1 cellular context compared by ENCODE assay signal in the genomic region with DNA sequence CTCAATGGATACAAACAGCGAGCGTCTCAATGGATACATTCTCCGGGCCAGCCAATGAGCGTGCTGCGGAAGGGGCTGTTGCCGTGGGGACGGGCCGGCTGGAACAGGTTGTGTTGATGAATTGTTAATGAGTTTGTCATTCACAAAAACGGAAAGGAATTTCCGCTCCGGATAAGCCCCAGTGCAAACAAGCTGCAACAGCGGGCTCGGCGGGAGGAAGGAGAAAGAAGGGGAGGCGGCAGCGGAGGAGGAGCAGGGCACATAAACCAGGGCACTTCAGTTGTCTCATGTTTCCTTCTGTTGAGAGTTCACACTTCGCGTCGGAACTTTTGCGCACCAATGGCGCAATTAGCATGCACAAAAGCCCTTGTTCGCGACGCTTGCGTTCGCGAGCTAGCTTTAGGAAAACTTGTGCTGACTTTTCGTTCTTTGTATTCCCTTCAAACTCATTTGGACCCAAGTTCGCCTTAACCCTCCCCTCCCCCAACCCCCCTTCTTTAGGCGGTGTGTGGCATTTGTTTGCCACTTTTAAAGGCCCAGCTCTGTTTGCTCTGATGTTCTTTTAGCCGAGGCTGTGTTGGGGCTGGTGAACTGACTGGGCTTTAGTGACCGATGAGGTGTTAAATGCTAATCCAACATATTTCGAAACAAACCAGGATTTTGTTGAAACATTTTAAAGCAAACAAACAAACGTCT.
TF ChIP-seq lines count a peak whose summit lies in the region.

A gene with protein sequence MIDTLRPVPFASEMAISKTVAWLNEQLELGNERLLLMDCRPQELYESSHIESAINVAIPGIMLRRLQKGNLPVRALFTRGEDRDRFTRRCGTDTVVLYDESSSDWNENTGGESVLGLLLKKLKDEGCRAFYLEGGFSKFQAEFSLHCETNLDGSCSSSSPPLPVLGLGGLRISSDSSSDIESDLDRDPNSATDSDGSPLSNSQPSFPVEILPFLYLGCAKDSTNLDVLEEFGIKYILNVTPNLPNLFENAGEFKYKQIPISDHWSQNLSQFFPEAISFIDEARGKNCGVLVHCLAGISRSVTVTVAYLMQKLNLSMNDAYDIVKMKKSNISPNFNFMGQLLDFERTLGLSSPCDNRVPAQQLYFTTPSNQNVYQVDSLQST (minus strand): TSS at position 10 of the 696 bp plus-strand sequence. CDS start 462 bp downstream, outside the sequence.

TF ChIP-seq in HEK293, 187 proteins besides CTCF, POLR2A, EP300 and RAD21 (continued from another document and continues in another):
- TF ChIP-seq, protein P1, sequence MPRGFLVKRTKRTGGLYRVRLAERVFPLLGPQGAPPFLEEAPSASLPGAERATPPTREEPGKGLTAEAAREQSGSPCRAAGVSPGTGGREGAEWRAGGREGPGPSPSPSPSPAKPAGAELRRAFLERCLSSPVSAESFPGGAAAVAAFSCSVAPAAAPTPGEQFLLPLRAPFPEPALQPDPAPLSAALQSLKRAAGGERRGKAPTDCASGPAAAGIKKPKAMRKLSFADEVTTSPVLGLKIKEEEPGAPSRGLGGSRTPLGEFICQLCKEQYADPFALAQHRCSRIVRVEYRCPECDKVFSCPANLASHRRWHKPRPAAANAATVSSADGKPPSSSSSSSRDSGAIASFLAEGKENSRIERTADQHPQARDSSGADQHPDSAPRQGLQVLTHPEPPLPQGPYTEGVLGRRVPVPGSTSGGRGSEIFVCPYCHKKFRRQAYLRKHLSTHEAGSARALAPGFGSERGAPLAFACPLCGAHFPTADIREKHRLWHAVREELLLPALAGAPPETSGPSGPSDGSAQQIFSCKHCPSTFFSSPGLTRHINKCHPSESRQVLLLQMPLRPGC (tag by site-specific recombination; IDR thresholded peaks at IDR 0.05): peak; percentile 96
- TF ChIP-seq MZF1 (tag by site-specific recombination; IDR thresholded peaks at IDR 0.05; ENCODE audit: borderline replicate concordance) (peak; percentile 88), ZNF670 (tag by site-specific recombination; IDR thresholded peaks at IDR 0.05; ENCODE audit: low read depth) (no peak), REPIN1 (tag by site-specific recombination; IDR thresholded peaks at IDR 0.05; ENCODE audit: low read depth) (peak; percentile 90), HOXA7 (CRISPR knock-in tag; IDR thresholded peaks at IDR 0.05; ENCODE audit: borderline replicate concordance) (no peak), ZNF561 (tag by site-specific recombination; IDR thresholded peaks at IDR 0.05; ENCODE audit: borderline replicate concordance) (peak; percentile 80), ZNF777 (tag by site-specific recombination; IDR thresholded peaks at IDR 0.05; ENCODE audit: borderline replicate concordance) (no peak), ZNF707 (tag by site-specific recombination; IDR thresholded peaks at IDR 0.05) (no peak), ZNF174 (tag by site-specific recombination; IDR thresholded peaks at IDR 0.05) (no peak), TRIM28 (IDR thresholded peaks at IDR 0.05; ENCODE audit: borderline replicate concordance, low read length) (peak; percentile 99), ZNF221 (tag by site-specific recombination; IDR thresholded peaks at IDR 0.05; ENCODE audit: borderline replicate concordance) (no peak), ZNF776 (tag by site-specific recombination; IDR thresholded peaks at IDR 0.05; ENCODE audit: borderline replicate concordance) (no peak), ZNF132 (tag by site-specific recombination; IDR thresholded peaks at IDR 0.05; ENCODE audit: borderline replicate concordance) (no peak), ZBTB48 (tag by site-specific recombination; IDR thresholded peaks at IDR 0.05) (0 out of 2 replicates have a peak, but pooled peaks have one; percentile 24), WT1 (tag by site-specific recombination; IDR thresholded peaks at IDR 0.05) (peak; percentile 98), BCL11A (tag by site-specific recombination; IDR thresholded peaks at IDR 0.05; ENCODE audit: low read depth) (peak; percentile 81; the same call in 1 of the 2 replicates), ZBTB7A (tag by site-specific recombination; IDR thresholded peaks at IDR 0.05; ENCODE audit: low read depth) (no peak), ZNF426 (tag by site-specific recombination; IDR thresholded peaks at IDR 0.05) (no peak), ZNF266 (tag by site-specific recombination; IDR thresholded peaks at IDR 0.05; ENCODE audit: low read depth) (no peak), ZNF354C (tag by site-specific recombination; IDR thresholded peaks at IDR 0.05; ENCODE audit: borderline replicate concordance, low read depth) (no peak)
- TF ChIP-seq, protein P2, sequence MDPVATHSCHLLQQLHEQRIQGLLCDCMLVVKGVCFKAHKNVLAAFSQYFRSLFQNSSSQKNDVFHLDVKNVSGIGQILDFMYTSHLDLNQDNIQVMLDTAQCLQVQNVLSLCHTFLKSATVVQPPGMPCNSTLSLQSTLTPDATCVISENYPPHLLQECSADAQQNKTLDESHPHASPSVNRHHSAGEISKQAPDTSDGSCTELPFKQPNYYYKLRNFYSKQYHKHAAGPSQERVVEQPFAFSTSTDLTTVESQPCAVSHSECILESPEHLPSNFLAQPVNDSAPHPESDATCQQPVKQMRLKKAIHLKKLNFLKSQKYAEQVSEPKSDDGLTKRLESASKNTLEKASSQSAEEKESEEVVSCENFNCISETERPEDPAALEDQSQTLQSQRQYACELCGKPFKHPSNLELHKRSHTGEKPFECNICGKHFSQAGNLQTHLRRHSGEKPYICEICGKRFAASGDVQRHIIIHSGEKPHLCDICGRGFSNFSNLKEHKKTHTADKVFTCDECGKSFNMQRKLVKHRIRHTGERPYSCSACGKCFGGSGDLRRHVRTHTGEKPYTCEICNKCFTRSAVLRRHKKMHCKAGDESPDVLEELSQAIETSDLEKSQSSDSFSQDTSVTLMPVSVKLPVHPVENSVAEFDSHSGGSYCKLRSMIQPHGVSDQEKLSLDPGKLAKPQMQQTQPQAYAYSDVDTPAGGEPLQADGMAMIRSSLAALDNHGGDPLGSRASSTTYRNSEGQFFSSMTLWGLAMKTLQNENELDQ (tag by site-specific recombination; IDR thresholded peaks at IDR 0.05; ENCODE audit: low read depth): no peak
- TF ChIP-seq, protein P3, sequence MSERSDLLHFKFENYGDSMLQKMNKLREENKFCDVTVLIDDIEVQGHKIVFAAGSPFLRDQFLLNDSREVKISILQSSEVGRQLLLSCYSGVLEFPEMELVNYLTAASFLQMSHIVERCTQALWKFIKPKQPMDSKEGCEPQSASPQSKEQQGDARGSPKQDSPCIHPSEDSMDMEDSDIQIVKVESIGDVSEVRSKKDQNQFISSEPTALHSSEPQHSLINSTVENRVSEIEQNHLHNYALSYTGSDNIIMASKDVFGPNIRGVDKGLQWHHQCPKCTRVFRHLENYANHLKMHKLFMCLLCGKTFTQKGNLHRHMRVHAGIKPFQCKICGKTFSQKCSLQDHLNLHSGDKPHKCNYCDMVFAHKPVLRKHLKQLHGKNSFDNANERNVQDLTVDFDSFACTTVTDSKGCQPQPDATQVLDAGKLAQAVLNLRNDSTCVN (tag by site-specific recombination; optimal IDR thresholded peaks at IDR 0.05): no peak
- TF ChIP-seq, protein P4, sequence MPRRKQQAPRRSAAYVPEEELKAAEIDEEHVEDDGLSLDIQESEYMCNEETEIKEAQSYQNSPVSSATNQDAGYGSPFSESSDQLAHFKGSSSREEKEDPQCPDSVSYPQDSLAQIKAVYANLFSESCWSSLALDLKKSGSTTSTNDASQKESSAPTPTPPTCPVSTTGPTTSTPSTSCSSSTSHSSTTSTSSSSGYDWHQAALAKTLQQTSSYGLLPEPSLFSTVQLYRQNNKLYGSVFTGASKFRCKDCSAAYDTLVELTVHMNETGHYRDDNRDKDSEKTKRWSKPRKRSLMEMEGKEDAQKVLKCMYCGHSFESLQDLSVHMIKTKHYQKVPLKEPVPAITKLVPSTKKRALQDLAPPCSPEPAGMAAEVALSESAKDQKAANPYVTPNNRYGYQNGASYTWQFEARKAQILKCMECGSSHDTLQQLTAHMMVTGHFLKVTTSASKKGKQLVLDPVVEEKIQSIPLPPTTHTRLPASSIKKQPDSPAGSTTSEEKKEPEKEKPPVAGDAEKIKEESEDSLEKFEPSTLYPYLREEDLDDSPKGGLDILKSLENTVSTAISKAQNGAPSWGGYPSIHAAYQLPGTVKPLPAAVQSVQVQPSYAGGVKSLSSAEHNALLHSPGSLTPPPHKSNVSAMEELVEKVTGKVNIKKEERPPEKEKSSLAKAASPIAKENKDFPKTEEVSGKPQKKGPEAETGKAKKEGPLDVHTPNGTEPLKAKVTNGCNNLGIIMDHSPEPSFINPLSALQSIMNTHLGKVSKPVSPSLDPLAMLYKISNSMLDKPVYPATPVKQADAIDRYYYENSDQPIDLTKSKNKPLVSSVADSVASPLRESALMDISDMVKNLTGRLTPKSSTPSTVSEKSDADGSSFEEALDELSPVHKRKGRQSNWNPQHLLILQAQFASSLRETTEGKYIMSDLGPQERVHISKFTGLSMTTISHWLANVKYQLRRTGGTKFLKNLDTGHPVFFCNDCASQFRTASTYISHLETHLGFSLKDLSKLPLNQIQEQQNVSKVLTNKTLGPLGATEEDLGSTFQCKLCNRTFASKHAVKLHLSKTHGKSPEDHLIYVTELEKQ (tag by site-specific recombination; IDR thresholded peaks at IDR 0.05; ENCODE audit: borderline replicate concordance): peak; percentile 91
- TF ChIP-seq, protein P5, sequence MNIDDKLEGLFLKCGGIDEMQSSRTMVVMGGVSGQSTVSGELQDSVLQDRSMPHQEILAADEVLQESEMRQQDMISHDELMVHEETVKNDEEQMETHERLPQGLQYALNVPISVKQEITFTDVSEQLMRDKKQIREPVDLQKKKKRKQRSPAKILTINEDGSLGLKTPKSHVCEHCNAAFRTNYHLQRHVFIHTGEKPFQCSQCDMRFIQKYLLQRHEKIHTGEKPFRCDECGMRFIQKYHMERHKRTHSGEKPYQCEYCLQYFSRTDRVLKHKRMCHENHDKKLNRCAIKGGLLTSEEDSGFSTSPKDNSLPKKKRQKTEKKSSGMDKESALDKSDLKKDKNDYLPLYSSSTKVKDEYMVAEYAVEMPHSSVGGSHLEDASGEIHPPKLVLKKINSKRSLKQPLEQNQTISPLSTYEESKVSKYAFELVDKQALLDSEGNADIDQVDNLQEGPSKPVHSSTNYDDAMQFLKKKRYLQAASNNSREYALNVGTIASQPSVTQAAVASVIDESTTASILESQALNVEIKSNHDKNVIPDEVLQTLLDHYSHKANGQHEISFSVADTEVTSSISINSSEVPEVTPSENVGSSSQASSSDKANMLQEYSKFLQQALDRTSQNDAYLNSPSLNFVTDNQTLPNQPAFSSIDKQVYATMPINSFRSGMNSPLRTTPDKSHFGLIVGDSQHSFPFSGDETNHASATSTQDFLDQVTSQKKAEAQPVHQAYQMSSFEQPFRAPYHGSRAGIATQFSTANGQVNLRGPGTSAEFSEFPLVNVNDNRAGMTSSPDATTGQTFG (tag by site-specific recombination; IDR thresholded peaks at IDR 0.05; ENCODE audit: borderline replicate concordance): no peak
- TF ChIP-seq, protein P6, sequence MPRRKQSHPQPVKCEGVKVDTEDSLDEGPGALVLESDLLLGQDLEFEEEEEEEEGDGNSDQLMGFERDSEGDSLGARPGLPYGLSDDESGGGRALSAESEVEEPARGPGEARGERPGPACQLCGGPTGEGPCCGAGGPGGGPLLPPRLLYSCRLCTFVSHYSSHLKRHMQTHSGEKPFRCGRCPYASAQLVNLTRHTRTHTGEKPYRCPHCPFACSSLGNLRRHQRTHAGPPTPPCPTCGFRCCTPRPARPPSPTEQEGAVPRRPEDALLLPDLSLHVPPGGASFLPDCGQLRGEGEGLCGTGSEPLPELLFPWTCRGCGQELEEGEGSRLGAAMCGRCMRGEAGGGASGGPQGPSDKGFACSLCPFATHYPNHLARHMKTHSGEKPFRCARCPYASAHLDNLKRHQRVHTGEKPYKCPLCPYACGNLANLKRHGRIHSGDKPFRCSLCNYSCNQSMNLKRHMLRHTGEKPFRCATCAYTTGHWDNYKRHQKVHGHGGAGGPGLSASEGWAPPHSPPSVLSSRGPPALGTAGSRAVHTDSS (tag by site-specific recombination; IDR thresholded peaks at IDR 0.05): peak; percentile 65
- TF ChIP-seq, protein P7, sequence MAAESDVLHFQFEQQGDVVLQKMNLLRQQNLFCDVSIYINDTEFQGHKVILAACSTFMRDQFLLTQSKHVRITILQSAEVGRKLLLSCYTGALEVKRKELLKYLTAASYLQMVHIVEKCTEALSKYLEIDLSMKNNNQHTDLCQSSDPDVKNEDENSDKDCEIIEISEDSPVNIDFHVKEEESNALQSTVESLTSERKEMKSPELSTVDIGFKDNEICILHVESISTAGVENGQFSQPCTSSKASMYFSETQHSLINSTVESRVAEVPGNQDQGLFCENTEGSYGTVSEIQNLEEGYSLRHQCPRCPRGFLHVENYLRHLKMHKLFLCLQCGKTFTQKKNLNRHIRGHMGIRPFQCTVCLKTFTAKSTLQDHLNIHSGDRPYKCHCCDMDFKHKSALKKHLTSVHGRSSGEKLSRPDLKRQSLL (tag by site-specific recombination; IDR thresholded peaks at IDR 0.05): no peak
- TF ChIP-seq, protein P8, sequence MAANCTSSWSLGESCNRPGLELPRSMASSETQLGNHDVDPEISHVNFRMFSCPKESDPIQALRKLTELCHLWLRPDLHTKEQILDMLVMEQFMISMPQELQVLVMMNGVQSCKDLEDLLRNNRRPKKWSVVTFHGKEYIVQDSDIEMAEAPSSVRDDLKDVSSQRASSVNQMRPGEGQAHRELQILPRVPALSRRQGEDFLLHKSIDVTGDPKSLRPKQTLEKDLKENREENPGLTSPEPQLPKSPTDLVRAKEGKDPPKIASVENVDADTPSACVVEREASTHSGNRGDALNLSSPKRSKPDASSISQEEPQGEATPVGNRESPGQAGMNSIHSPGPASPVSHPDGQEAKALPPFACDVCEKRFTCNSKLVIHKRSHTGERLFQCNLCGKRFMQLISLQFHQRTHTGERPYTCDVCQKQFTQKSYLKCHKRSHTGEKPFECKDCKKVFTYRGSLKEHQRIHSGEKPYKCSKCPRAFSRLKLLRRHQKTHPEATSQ (tag by site-specific recombination; IDR thresholded peaks at IDR 0.05): peak; percentile 89
- TF ChIP-seq, protein P9, sequence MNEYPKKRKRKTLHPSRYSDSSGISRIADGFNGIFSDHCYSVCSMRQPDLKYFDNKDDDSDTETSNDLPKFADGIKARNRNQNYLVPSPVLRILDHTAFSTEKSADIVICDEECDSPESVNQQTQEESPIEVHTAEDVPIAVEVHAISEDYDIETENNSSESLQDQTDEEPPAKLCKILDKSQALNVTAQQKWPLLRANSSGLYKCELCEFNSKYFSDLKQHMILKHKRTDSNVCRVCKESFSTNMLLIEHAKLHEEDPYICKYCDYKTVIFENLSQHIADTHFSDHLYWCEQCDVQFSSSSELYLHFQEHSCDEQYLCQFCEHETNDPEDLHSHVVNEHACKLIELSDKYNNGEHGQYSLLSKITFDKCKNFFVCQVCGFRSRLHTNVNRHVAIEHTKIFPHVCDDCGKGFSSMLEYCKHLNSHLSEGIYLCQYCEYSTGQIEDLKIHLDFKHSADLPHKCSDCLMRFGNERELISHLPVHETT (tag by site-specific recombination; IDR thresholded peaks at IDR 0.05): peak; percentile 88
- TF ChIP-seq, protein P10, sequence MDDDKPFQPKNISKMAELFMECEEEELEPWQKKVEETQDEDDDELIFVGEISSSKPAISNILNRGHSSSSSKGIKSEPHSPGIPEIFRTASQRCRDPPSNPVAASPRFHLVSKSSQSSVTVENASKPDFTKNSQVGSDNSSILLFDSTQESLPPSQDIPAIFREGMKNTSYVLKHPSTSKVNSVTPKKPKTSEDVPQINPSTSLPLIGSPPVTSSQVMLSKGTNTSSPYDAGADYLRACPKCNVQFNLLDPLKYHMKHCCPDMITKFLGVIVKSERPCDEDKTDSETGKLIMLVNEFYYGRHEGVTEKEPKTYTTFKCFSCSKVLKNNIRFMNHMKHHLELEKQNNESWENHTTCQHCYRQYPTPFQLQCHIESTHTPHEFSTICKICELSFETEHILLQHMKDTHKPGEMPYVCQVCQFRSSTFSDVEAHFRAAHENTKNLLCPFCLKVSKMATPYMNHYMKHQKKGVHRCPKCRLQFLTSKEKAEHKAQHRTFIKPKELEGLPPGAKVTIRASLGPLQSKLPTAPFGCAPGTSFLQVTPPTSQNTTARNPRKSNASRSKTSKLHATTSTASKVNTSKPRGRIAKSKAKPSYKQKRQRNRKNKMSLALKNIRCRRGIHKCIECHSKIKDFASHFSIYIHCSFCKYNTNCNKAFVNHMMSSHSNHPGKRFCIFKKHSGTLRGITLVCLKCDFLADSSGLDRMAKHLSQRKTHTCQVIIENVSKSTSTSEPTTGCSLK (tag by site-specific recombination; IDR thresholded peaks at IDR 0.05): no peak
